In the genomic region with DNA sequence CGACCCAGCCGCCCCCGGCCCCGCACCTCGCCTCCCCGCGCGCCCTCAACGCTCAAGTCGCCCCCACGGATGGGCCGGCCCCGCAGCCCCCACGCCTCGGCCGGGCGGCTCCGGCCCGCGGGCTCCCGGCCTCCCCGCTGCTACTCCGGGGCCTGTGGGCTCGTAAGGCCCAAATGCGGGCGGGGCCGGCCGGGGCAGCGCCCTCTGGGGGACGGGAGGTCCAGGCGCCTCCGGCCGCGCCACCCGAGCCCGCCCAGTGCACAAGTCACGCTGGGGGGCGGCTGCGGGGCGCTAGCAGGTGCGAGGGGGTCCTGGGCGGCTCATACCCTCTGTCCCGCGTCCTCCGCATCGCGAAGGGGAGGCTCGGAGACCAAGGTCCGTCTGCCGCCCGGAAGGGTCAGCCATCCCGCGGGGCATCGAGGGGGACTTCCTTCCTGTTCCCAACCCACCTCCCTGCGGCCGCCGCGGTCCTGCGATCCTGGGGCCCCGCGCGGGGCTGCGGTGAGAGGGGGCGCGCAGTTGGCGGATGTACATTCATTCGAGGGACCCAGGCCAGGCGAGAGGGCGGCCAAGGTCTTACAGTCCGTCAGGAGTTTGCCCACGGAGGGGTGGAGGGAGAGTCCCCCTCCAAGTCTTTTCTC, we compare ENCODE assay signal across 1 cellular context.
A peak's percentile ranks its signal among the peaks of the same experiment; 100 is the strongest.
TF ChIP-seq lines count a peak whose summit lies in the region.

A gene with protein sequence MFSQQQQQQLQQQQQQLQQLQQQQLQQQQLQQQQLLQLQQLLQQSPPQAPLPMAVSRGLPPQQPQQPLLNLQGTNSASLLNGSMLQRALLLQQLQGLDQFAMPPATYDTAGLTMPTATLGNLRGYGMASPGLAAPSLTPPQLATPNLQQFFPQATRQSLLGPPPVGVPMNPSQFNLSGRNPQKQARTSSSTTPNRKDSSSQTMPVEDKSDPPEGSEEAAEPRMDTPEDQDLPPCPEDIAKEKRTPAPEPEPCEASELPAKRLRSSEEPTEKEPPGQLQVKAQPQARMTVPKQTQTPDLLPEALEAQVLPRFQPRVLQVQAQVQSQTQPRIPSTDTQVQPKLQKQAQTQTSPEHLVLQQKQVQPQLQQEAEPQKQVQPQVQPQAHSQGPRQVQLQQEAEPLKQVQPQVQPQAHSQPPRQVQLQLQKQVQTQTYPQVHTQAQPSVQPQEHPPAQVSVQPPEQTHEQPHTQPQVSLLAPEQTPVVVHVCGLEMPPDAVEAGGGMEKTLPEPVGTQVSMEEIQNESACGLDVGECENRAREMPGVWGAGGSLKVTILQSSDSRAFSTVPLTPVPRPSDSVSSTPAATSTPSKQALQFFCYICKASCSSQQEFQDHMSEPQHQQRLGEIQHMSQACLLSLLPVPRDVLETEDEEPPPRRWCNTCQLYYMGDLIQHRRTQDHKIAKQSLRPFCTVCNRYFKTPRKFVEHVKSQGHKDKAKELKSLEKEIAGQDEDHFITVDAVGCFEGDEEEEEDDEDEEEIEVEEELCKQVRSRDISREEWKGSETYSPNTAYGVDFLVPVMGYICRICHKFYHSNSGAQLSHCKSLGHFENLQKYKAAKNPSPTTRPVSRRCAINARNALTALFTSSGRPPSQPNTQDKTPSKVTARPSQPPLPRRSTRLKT (minus strand): TSS at position 167 of the 641 bp plus-strand sequence. CDS start 715 bp downstream, outside the sequence.

TF ChIP-seq in K562, 482 proteins besides CTCF, POLR2A, EP300 and RAD21 (continued from another document and continues in another):
- TF ChIP-seq, protein P1, sequence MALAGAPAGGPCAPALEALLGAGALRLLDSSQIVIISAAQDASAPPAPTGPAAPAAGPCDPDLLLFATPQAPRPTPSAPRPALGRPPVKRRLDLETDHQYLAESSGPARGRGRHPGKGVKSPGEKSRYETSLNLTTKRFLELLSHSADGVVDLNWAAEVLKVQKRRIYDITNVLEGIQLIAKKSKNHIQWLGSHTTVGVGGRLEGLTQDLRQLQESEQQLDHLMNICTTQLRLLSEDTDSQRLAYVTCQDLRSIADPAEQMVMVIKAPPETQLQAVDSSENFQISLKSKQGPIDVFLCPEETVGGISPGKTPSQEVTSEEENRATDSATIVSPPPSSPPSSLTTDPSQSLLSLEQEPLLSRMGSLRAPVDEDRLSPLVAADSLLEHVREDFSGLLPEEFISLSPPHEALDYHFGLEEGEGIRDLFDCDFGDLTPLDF (CRISPR knock-in tag; IDR thresholded peaks at IDR 0.05): peak; percentile 90; the same call in 1 of the 2 replicates
- peak; percentile 74 for TF ChIP-seq SMAD3 (CRISPR knock-in tag; conservative IDR thresholded peaks at IDR 0.05)
- TF ChIP-seq TEAD1 (CRISPR knock-in tag; IDR thresholded peaks at IDR 0.05): peak in 1 of 2 experiments; percentile 75; a peak in 1 of 4 replicates
- TF ChIP-seq, protein P2, sequence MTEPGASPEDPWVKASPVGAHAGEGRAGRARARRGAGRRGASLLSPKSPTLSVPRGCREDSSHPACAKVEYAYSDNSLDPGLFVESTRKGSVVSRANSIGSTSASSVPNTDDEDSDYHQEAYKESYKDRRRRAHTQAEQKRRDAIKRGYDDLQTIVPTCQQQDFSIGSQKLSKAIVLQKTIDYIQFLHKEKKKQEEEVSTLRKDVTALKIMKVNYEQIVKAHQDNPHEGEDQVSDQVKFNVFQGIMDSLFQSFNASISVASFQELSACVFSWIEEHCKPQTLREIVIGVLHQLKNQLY (CRISPR knock-in tag; conservative IDR thresholded peaks at IDR 0.05): peak in 1 of 2 experiments; percentile 49; a peak in 2 of 4 replicates
- no peak for TF ChIP-seq SMAD2 (IDR thresholded peaks at IDR 0.05; ENCODE audit: low read depth, low read length)
- peak; percentile 9 for TF ChIP-seq ZFP36 (IDR thresholded peaks at IDR 0.05; ENCODE audit: low read depth, low read length, partially characterized antibody)
- no peak for TF ChIP-seq ZNF444 (CRISPR knock-in tag; IDR thresholded peaks at IDR 0.05)
- TF ChIP-seq, protein P3, sequence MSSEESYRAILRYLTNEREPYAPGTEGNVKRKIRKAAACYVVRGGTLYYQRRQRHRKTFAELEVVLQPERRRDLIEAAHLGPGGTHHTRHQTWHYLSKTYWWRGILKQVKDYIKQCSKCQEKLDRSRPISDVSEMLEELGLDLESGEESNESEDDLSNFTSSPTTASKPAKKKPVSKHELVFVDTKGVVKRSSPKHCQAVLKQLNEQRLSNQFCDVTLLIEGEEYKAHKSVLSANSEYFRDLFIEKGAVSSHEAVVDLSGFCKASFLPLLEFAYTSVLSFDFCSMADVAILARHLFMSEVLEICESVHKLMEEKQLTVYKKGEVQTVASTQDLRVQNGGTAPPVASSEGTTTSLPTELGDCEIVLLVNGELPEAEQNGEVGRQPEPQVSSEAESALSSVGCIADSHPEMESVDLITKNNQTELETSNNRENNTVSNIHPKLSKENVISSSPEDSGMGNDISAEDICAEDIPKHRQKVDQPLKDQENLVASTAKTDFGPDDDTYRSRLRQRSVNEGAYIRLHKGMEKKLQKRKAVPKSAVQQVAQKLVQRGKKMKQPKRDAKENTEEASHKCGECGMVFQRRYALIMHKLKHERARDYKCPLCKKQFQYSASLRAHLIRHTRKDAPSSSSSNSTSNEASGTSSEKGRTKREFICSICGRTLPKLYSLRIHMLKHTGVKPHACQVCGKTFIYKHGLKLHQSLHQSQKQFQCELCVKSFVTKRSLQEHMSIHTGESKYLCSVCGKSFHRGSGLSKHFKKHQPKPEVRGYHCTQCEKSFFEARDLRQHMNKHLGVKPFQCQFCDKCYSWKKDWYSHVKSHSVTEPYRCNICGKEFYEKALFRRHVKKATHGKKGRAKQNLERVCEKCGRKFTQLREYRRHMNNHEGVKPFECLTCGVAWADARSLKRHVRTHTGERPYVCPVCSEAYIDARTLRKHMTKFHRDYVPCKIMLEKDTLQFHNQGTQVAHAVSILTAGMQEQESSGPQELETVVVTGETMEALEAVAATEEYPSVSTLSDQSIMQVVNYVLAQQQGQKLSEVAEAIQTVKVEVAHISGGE (CRISPR knock-in tag; IDR thresholded peaks at IDR 0.05): peak in 1 of 3 experiments; percentile 43; a peak in 2 of 6 replicates
- TF ChIP-seq ZBTB17 (CRISPR knock-in tag; IDR thresholded peaks at IDR 0.05): peak; percentile 87
- no peak for TF ChIP-seq ZFX (CRISPR knock-in tag; IDR thresholded peaks at IDR 0.05)
- peak; percentile 68; the same call in 1 of the 2 replicates for TF ChIP-seq GTF2F1 (IDR thresholded peaks at IDR 0.05; ENCODE audit: low read depth, low read length)
- peak; percentile 87; the same call in 1 of the 2 replicates for TF ChIP-seq ELF4 (CRISPR knock-in tag; IDR thresholded peaks at IDR 0.05)
- peak; percentile 99 for TF ChIP-seq GTF2E2 (tag; IDR thresholded peaks at IDR 0.05)
- TF ChIP-seq SREBF1 (IDR thresholded peaks at IDR 0.05; ENCODE audit: borderline replicate concordance, low read depth, low read length): 0 out of 2 replicates have a peak, but pooled peaks have one; percentile 73
- 0 out of 2 replicates have a peak, but pooled peaks have one; percentile 36 for TF ChIP-seq NFXL1 (CRISPR knock-in tag; IDR thresholded peaks at IDR 0.05)
- TF ChIP-seq HDAC8 (tag; IDR thresholded peaks at IDR 0.05): peak; percentile 92
- TF ChIP-seq ZNF197 (CRISPR knock-in tag; IDR thresholded peaks at IDR 0.05; ENCODE audit: low read depth): no peak
- TF ChIP-seq, protein P4, sequence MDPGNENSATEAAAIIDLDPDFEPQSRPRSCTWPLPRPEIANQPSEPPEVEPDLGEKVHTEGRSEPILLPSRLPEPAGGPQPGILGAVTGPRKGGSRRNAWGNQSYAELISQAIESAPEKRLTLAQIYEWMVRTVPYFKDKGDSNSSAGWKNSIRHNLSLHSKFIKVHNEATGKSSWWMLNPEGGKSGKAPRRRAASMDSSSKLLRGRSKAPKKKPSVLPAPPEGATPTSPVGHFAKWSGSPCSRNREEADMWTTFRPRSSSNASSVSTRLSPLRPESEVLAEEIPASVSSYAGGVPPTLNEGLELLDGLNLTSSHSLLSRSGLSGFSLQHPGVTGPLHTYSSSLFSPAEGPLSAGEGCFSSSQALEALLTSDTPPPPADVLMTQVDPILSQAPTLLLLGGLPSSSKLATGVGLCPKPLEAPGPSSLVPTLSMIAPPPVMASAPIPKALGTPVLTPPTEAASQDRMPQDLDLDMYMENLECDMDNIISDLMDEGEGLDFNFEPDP (CRISPR knock-in tag; IDR thresholded peaks at IDR 0.05): 0 out of 2 replicates have a peak, but pooled peaks have one; percentile 39
- TF ChIP-seq JUN (IDR thresholded peaks at IDR 0.05; ENCODE audit: borderline replicate concordance, low read depth, low read length): peak; percentile 73; the same call in 1 of the 2 replicates
- no peak for TF ChIP-seq JUN (CRISPR knock-in tag; IDR thresholded peaks at IDR 0.05; ENCODE audit: borderline replicate concordance)
- TF ChIP-seq, protein P5, sequence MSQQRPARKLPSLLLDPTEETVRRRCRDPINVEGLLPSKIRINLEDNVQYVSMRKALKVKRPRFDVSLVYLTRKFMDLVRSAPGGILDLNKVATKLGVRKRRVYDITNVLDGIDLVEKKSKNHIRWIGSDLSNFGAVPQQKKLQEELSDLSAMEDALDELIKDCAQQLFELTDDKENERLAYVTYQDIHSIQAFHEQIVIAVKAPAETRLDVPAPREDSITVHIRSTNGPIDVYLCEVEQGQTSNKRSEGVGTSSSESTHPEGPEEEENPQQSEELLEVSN (IDR thresholded peaks at IDR 0.05; ENCODE audit: borderline replicate concordance in 1 of 2, extremely low read depth in 1 of 2, insufficient read depth in 1 of 2, insufficient read length in 1 of 2, low read depth in 1 of 2, low read length in 1 of 2, poor library complexity in 1 of 2, severe bottlenecking in 1 of 2): peak; percentile 73 to 91
- peak in 1 of 2 experiments; percentile 49; a peak in 2 of 4 replicates for TF ChIP-seq TBL1XR1 (IDR thresholded peaks at IDR 0.05; ENCODE audit: low read length in 2 of 2)
- no peak for TF ChIP-seq ZNF584 (CRISPR knock-in tag; IDR thresholded peaks at IDR 0.05; ENCODE audit: low read depth)
- TF ChIP-seq, protein P6, sequence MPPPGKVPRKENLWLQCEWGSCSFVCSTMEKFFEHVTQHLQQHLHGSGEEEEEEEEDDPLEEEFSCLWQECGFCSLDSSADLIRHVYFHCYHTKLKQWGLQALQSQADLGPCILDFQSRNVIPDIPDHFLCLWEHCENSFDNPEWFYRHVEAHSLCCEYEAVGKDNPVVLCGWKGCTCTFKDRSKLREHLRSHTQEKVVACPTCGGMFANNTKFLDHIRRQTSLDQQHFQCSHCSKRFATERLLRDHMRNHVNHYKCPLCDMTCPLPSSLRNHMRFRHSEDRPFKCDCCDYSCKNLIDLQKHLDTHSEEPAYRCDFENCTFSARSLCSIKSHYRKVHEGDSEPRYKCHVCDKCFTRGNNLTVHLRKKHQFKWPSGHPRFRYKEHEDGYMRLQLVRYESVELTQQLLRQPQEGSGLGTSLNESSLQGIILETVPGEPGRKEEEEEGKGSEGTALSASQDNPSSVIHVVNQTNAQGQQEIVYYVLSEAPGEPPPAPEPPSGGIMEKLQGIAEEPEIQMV (tag; conservative IDR thresholded peaks at IDR 0.05; ENCODE audit: low read depth): 0 out of 2 replicates have a peak, but pooled peaks have one; percentile 2
- TF ChIP-seq SAFB (IDR thresholded peaks at IDR 0.05; ENCODE audit: borderline replicate concordance, low read depth, low read length): peak; percentile 83
- TF ChIP-seq ZNF57 (CRISPR knock-in tag; IDR thresholded peaks at IDR 0.05): peak; percentile 16
- TF ChIP-seq, protein P7, sequence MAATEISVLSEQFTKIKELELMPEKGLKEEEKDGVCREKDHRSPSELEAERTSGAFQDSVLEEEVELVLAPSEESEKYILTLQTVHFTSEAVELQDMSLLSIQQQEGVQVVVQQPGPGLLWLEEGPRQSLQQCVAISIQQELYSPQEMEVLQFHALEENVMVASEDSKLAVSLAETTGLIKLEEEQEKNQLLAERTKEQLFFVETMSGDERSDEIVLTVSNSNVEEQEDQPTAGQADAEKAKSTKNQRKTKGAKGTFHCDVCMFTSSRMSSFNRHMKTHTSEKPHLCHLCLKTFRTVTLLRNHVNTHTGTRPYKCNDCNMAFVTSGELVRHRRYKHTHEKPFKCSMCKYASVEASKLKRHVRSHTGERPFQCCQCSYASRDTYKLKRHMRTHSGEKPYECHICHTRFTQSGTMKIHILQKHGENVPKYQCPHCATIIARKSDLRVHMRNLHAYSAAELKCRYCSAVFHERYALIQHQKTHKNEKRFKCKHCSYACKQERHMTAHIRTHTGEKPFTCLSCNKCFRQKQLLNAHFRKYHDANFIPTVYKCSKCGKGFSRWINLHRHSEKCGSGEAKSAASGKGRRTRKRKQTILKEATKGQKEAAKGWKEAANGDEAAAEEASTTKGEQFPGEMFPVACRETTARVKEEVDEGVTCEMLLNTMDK (IDR thresholded peaks at IDR 0.05; ENCODE audit: borderline replicate concordance, insufficient read depth, low read depth, low read length, poor library complexity, severe bottlenecking): peak; percentile 100
- TF ChIP-seq PCBP1 (IDR thresholded peaks at IDR 0.05; ENCODE audit: low read depth, low read length, poor library complexity, severe bottlenecking): peak; percentile 80
- TF ChIP-seq RCOR1 (IDR thresholded peaks at IDR 0.05; ENCODE audit: borderline replicate concordance in 1 of 2, low read depth in 2 of 2, low read length in 2 of 2): peak in 1 of 2 experiments; percentile 93; a peak in 2 of 4 replicates
- TF ChIP-seq U2AF2 (optimal IDR thresholded peaks at IDR 0.05; ENCODE audit: low read depth, low read length): no peak
- TF ChIP-seq ZNF175 (CRISPR knock-in tag; IDR thresholded peaks at IDR 0.05; ENCODE audit: low read depth): no peak
- TF ChIP-seq MYC (IDR thresholded peaks at IDR 0.05; ENCODE audit: low read depth, low read length): peak; percentile 96
- 0 out of 2 replicates have a peak, but pooled peaks have one; percentile 88 for TF ChIP-seq MYC (CRISPR knock-in tag; IDR thresholded peaks at IDR 0.05; ENCODE audit: borderline replicate concordance, low read depth)
- TF ChIP-seq DMBX1 (CRISPR knock-in tag; IDR thresholded peaks at IDR 0.05; ENCODE audit: borderline replicate concordance): peak; percentile 56; the same call in 1 of the 2 replicates
- TF ChIP-seq ZNF224 (CRISPR knock-in tag; IDR thresholded peaks at IDR 0.05): no peak
- no peak for TF ChIP-seq ARID1B (IDR thresholded peaks at IDR 0.05)
- no peak for TF ChIP-seq SRSF9 (IDR thresholded peaks at IDR 0.05; ENCODE audit: borderline replicate concordance, low read depth, low read length)
- TF ChIP-seq KLF1 (tag; IDR thresholded peaks at IDR 0.05): peak; percentile 66; the same call in 1 of the 2 replicates
- peak in 1 of 2 experiments; percentile 97; a peak in 2 of 4 replicates for TF ChIP-seq NONO (IDR thresholded peaks at IDR 0.05; ENCODE audit: low read depth in 2 of 2, low read length in 1 of 2)
- peak; percentile 90 to 98 for TF ChIP-seq SIN3A (IDR thresholded peaks at IDR 0.05; ENCODE audit: borderline replicate concordance in 2 of 2, control insufficient read depth in 1 of 2, low read depth in 2 of 2, low read length in 2 of 2)
- TF ChIP-seq, protein P8, sequence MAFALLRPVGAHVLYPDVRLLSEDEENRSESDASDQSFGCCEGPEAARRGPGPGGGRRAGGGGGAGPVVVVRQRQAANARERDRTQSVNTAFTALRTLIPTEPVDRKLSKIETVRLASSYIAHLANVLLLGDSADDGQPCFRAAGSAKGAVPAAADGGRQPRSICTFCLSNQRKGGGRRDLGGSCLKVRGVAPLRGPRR (CRISPR knock-in tag; IDR thresholded peaks at IDR 0.05): 0 out of 2 replicates have a peak, but pooled peaks have one; percentile 42
- peak; percentile 50 for TF ChIP-seq NEUROD1 (IDR thresholded peaks at IDR 0.05; ENCODE audit: borderline replicate concordance, low read depth, low read length, partially characterized antibody)
- peak; percentile 79 for TF ChIP-seq SPI1 (IDR thresholded peaks at IDR 0.05; ENCODE audit: borderline replicate concordance, low read depth, low read length)
- TF ChIP-seq ZNF384 (IDR thresholded peaks at IDR 0.05; ENCODE audit: low read depth, low read length): peak; percentile 54; the same call in 1 of the 2 replicates
- no peak for TF ChIP-seq FOXK2 (conservative IDR thresholded peaks at IDR 0.05 in 1 of 2, IDR thresholded peaks at IDR 0.05 in 1 of 2; ENCODE audit: low read depth in 2 of 2)
- no peak for TF ChIP-seq ZNF217 (CRISPR knock-in tag; IDR thresholded peaks at IDR 0.05)
